Comparison of ENCODE assay signal across 8 cellular contexts in the genomic region with DNA sequence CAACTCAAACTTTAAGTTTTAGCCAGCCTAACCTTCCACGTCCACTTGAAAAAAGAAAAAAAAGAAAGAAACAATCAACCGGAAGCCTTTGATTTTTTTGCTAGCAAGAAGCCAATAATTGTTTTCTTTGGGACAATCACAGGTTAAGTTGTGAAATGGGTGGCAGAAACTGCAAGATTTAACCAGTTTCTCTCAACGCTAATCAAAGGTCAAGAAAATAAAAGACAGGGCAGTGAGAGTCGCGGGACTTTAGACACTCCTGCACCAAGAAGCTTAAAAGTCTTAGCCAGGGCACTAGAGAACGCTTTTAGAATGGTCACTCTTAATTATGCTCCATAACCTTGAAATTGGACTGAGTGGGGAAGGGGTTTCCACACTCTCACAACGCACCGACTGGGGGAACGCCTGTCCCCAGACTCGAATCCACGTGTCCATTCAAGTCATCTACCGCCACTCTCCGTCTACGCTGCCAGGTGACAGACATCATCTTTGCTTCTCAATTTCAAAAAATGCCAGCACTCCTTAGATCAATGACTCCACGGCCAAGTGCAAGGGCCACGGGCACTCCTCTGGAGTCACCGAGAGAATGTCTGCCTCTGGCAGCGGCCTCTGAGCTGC. TPM values are rescaled to one million over a fixed set of nuclear protein-coding genes. Genes with fewer than 3 reads are reported as not detected.
DNase-seq lines count a peak whose midpoint lies in the region; ATAC-seq, FAIRE-seq and TF ChIP-seq lines count a peak whose summit lies in the region.

No MANE protein-coding gene starts in this region.

- no peak for FAIRE-seq in HepG2 (lab: Jason Lieb, UNC)

- TF ChIP-seq EP300 in HepG2 (IDR thresholded peaks at IDR 0.05; ENCODE audit: low read depth in 2 of 2, low read length in 2 of 2) (no peak), HepG2 (CRISPR knock-in tag; IDR thresholded peaks at IDR 0.05; ENCODE audit: borderline replicate concordance) (no peak)

- POLR2A ChIA-PET in HepG2 (lab: Yijun Ruan, JAX): interaction anchor here (1.0 to 1.6 kb wide), 3 partner anchors 10 to 21 kb away, joined by 5 to 7 read pairs (median 5); no protein-coding TSS in a partner anchor

- H3K36me3 ChIP-seq in MG63 (no peaks in the 10 kb centered on the region), HepG2 (replicated peaks in 1 of 2; ENCODE audit: control insufficient read depth in 1 of 2, insufficient read depth in 2 of 2, low read length in 2 of 2) (no peaks in the 10 kb centered on the region), testis (ENCODE audit: low read depth, missing control alignments) (no peaks in the 10 kb centered on the region)

- H3K27ac ChIP-seq in angular gyrus (ENCODE audit: low read depth, low read length) (peak overlapping the region; percentile 24), HepG2 (ENCODE audit: extremely low read length, insufficient read depth, low read length) (no peak overlapping the region), testis (peak overlapping the region; percentile 52 to 86)

- TF ChIP-seq POLR2A in HepG2 (IDR thresholded peaks at IDR 0.05; ENCODE audit: insufficient read depth in 1 of 2, low read depth in 2 of 2, low read length in 2 of 2) (no peak), testis (IDR thresholded peaks at IDR 0.05) (no peak)

- intact Hi-C loops in HepG2 (cut with micrococcal nuclease; ENCODE audit: unreplicated experiment): loop anchor here (5.0 kb wide), 1 partner anchor 157 kb away; no protein-coding TSS in a partner anchor
- intact Hi-C loops in testis (cut with DNase I; ENCODE audit: low total_unique reads): no loop called here

- H3K4me3 ChIP-seq in MG63 (peak overlapping the region; percentile 53), HepG2 (replicated peaks in 1 of 3; ENCODE audit: insufficient read depth in 1 of 3, low read depth in 2 of 3, low read length in 3 of 3) (peak overlapping the region; percentile 58 to 81 (median 75)), testis (peak overlapping the region; percentile 78 to 81)

- peak; percentile 39 for DNase-seq in G401 (ENCODE audit: low spot score)
- DNase-seq in MG63: no peak
- no peak for DNase-seq in HepG2 (ENCODE audit: low spot score)
- no peak for DNase-seq in testis
- no peak for DNase-seq in NCI-H2081 treated with DMSO at 0.1 percent for 48 hours (lab: John Stamatoyannopoulos, UW)
- DNase-seq in AG08395 (ENCODE audit: low spot score): no peak

- peak overlapping the region; percentile 50 for H3K9ac ChIP-seq in HepG2 (ENCODE audit: insufficient read depth, low read depth, low read length)

- ATAC-seq in GM21576 (IDR thresholded peaks at IDR 0.05; ENCODE audit: unreplicated experiment) (peak; percentile 12), HepG2 (peak; percentile 7; the same call in 2 of the 3 replicates)

- WGBS in HepG2 (ENCODE audit: low lambda C conversion rate): 3% methylated on average over 14 of the region's 18 CpGs
- 10 to 12% methylated on average over 15 to 17 of the region's 18 CpGs for WGBS in testis, 2 donors

- peaks cover 52% of the 10 kb centered on the region for H3K4me1 ChIP-seq in HepG2 (ENCODE audit: insufficient read depth, low read length)
- H3K4me1 ChIP-seq in testis: peaks cover 7% of the 10 kb centered on the region

- H4K20me1 ChIP-seq in HepG2 (ENCODE audit: insufficient read depth, low read length): 0 out of 2 replicates have a peak, but pooled peaks cover under 1% of the 10 kb centered on the region

- H3K27me3 ChIP-seq in MG63: no peaks in the 10 kb centered on the region
- peaks cover 0 to 3% of the 10 kb centered on the region in 2 experiments; a peak in 1 of 5 replicates for H3K27me3 ChIP-seq in HepG2 (ENCODE audit: control insufficient read depth in 1 of 2, insufficient read depth in 2 of 2, low read length in 2 of 2)
- no peaks in the 10 kb centered on the region for H3K27me3 ChIP-seq in testis

- CTCF ChIA-PET in HepG2 (lab: Yijun Ruan, JAX; ENCODE audit: low intra/inter-chr PET ratio, low total read pairs): no interaction called here

- no peaks in the 10 kb centered on the region for H3K9me3 ChIP-seq in MG63
- no peaks in the 10 kb centered on the region for H3K9me3 ChIP-seq in HepG2 (ENCODE audit: low read length)
- H3K9me3 ChIP-seq in testis: no peaks in the 10 kb centered on the region

- H2AFZ ChIP-seq in HepG2 (ENCODE audit: low read length): no peak overlapping the region

- TF ChIP-seq RAD21 in HepG2 (CRISPR knock-in tag; IDR thresholded peaks at IDR 0.05): no peak

- peak overlapping the region; percentile 95 for H3K4me2 ChIP-seq in HepG2 (ENCODE audit: low read depth, low read length)

- TF ChIP-seq CTCF in HepG2 (CRISPR knock-in tag; IDR thresholded peaks at IDR 0.05) (no peak), testis (IDR thresholded peaks at IDR 0.05) (no peak)

- in situ Hi-C loops in G401 (cut with HindIII; ENCODE audit: low sequenced_read_pairs): no loop called here
- in situ Hi-C loops in HepG2 (cut with HindIII; ENCODE audit: extremely low pct_ligation_motif_present, low pct_unique_long_range_greater_than_20kb): loop anchor here (10.0 kb wide), 1 partner anchor 80 kb away; no protein-coding TSS in a partner anchor

- BruUV-seq in HepG2 (replicated peaks; lab: Mats Ljungman, UMichigan): TSS peak; percentile 61

- H3K79me2 ChIP-seq in HepG2 (ENCODE audit: insufficient read depth, low read length): peaks cover 6% of the 10 kb centered on the region

TF ChIP-seq in HepG2, 621 proteins besides CTCF, POLR2A, EP300 and RAD21 (continues in another document):
- TF ChIP-seq ATF7-NPFF (CRISPR knock-in tag; IDR thresholded peaks at IDR 0.05; ENCODE audit: low read depth): no peak; the same call in 1 of the 2 replicates
- no peak for TF ChIP-seq RFX5 (IDR thresholded peaks at IDR 0.05; ENCODE audit: low read depth, low read length)
- no peak for TF ChIP-seq ZNF343 (CRISPR knock-in tag; IDR thresholded peaks at IDR 0.05)
- TF ChIP-seq BCL6 (CRISPR knock-in tag; IDR thresholded peaks at IDR 0.05): peak; percentile 34; the same call in 1 of the 2 replicates
- TF ChIP-seq ZNF3 (CRISPR knock-in tag; IDR thresholded peaks at IDR 0.05): no peak
- TF ChIP-seq ZBTB33 (CRISPR knock-in tag; IDR thresholded peaks at IDR 0.05): no peak
- TF ChIP-seq, protein P1, sequence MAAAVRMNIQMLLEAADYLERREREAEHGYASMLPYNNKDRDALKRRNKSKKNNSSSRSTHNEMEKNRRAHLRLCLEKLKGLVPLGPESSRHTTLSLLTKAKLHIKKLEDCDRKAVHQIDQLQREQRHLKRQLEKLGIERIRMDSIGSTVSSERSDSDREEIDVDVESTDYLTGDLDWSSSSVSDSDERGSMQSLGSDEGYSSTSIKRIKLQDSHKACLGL (CRISPR knock-in tag; IDR thresholded peaks at IDR 0.05): no peak
- no peak for TF ChIP-seq ZNF660 (CRISPR knock-in tag; IDR thresholded peaks at IDR 0.05; ENCODE audit: borderline replicate concordance, low read depth)
- no peak for TF ChIP-seq ZEB1 (IDR thresholded peaks at IDR 0.05; ENCODE audit: insufficient replicate concordance, low read depth)
- TF ChIP-seq ZNF777 (CRISPR knock-in tag; IDR thresholded peaks at IDR 0.05): no peak
- TF ChIP-seq ISX (CRISPR knock-in tag; conservative IDR thresholded peaks at IDR 0.05): no peak

RNA-seq across cellular contexts. Expression of gene ACSL1, which starts 0.9 kb away (rescaled TPM):
- 3.8 and 5.3 TPM in 2 replicates for total RNA-seq in G401 (2014; rRNA removed; shearing (Covaris generic))
- total RNA-seq in MG63 (2014; rRNA removed; shearing (Covaris generic); ENCODE audit: low replicate concordance): 20.5 and 22.2 TPM in 2 replicates
- total RNA-seq in HepG2 (2016; rRNA removed; fragmentation: Illumina TruSeq; extraction: Trizol) (29.8 and 38.2 TPM in 2 replicates), testis (10 to 100 TPM; 31.6 to 59.8 TPM)
- total RNA-seq in HepG2 (2016; cell fraction: cytosol; rRNA removed; fragmentation: Illumina TruSeq; extraction: Trizol; ENCODE audit: low read depth): 5.1 and 5.5 TPM in 2 replicates
- total RNA-seq in HepG2 (2016; cell fraction: insoluble cytoplasmic fraction; rRNA removed; fragmentation: Illumina TruSeq; extraction: Trizol): 27.7 and 32.5 TPM in 2 replicates
- total RNA-seq in HepG2 (2016; cell fraction: membrane; rRNA removed; fragmentation: Illumina TruSeq; extraction: Trizol): 15.6 and 17.1 TPM in 2 replicates
- 33.0 and 35.9 TPM in 2 replicates for total RNA-seq in HepG2 (2016; cell fraction: nucleus; rRNA removed; fragmentation: Illumina TruSeq; extraction: Trizol)
- polyA plus RNA-seq in HepG2 (2011; rRNA removed) (10.0 and 14.3 TPM in 2 replicates), testis (ENCODE audit: insufficient read depth, low read depth, low replicate concordance) (81.8 TPM)
- 5.5 and 11.2 TPM in 2 replicates for polyA plus RNA-seq in HepG2 (2011; cell fraction: cytosol; rRNA removed)
- 10.0 and 18.6 TPM in 2 replicates for polyA plus RNA-seq in HepG2 (2011; cell fraction: nucleus; rRNA removed)
- 8.5 and 20.6 TPM in 2 replicates for polyA plus RNA-seq in HepG2 (2012)
- polyA plus RNA-seq in HepG2 (2016; cell fraction: cytosol; fragmentation: Illumina TruSeq; extraction: Trizol; ENCODE audit: low read depth): 3.5 and 4.7 TPM in 2 replicates
- 31.0 and 31.7 TPM in 2 replicates for polyA plus RNA-seq in HepG2 (2016; cell fraction: insoluble cytoplasmic fraction; fragmentation: Illumina TruSeq; extraction: Trizol; ENCODE audit: low read depth)
- polyA plus RNA-seq in HepG2 (2016; cell fraction: membrane; fragmentation: Illumina TruSeq; extraction: Trizol; ENCODE audit: low read depth): 10.4 and 12.2 TPM in 2 replicates
- 44.4 and 47.7 TPM in 2 replicates for polyA plus RNA-seq in HepG2 (2016; cell fraction: nucleus; fragmentation: Illumina TruSeq; extraction: Trizol; ENCODE audit: insufficient read depth, low read depth)
- polyA minus RNA-seq in HepG2 (2011; rRNA and poly(A)+ RNA removed; ENCODE audit: low replicate concordance): 14.8 and 18.9 TPM in 2 replicates
- 11.4 and 23.7 TPM in 2 replicates for polyA minus RNA-seq in HepG2 (2011; cell fraction: cytosol; rRNA and poly(A)+ RNA removed)
- 11.5 and 23.1 TPM in 2 replicates for polyA minus RNA-seq in HepG2 (2011; cell fraction: nucleus; rRNA and poly(A)+ RNA removed)
